9 cellular contexts compared by ENCODE assay signal in genomic region chr11:59938718-59939117, GRCh38. TPM values are rescaled to one million over a fixed set of nuclear protein-coding genes. Genes with fewer than 3 reads are reported as not detected.
"Had no signal": no experiment of that assay in that cellular context is flagged by ENCODE, and none has a peak within 500 bp of the region (broad histone marks: within the 10 kb centered on the region; RNA-seq: fewer than 3 reads in every experiment).

No MANE protein-coding gene starts in this region.

- H3K4me3 ChIP-seq: GM23248 had no signal

- DNase-seq: GM23248, GOT3, H7, HCEC 1CT, IMR-90, KBM-7 had no signal

- H3K27ac ChIP-seq: GM23248 had no signal

- FAIRE-seq: HTR-8/SVneo had no signal

- H3K9ac ChIP-seq: GM23248 had no signal

- H2AFZ ChIP-seq: GM23248 had no signal

RNA-seq across cellular contexts. Expression of gene OOSP1, which starts 0.5 kb away (rescaled TPM):
- total RNA-seq: GM23248, H4, H7, HT-29, IMR-90 had no signal
- polyA plus RNA-seq: GM23248, IMR-90 had no signal

RNA-seq across cellular contexts. Expression of gene OOSP4A, which starts 25.1 kb away (rescaled TPM):
- total RNA-seq: GM23248, H4, H7, HT-29, IMR-90 had no signal
- polyA plus RNA-seq: GM23248, IMR-90 had no signal
